In genomic region chr5:176533894-176534611, GRCh38 we compare ENCODE assay signal across 8 cellular contexts. TPM values are rescaled to one million over a fixed set of nuclear protein-coding genes. Genes with fewer than 3 reads are reported as not detected.
DNase-seq lines count a peak whose midpoint lies in the region; ATAC-seq, FAIRE-seq and TF ChIP-seq lines count a peak whose summit lies in the region.

No MANE protein-coding gene starts in this region.

- H3K9me3 ChIP-seq in A549 (no peaks in the 10 kb centered on the region), esophagus muscularis mucosa (no peaks in the 10 kb centered on the region)

- no peak for TF ChIP-seq RAD21 in A549 (conservative IDR thresholded peaks at IDR 0.05 in 1 of 2, IDR thresholded peaks at IDR 0.05 in 1 of 2)

- H3K36me3 ChIP-seq in esophagus muscularis mucosa, result peaks cover 18 to 33% (median 32%) of the 10 kb centered on the region in 4 donors

- H3K4me1 ChIP-seq in A549 (peaks cover 48% of the 10 kb centered on the region), esophagus muscularis mucosa (peaks cover 64 to 79% (median 74%) of the 10 kb centered on the region in 4 donors)

- no peak for TF ChIP-seq EP300 in A549 (IDR thresholded peaks at IDR 0.05)
- TF ChIP-seq EP300 in esophagus muscularis mucosa (IDR thresholded peaks at IDR 0.05), result no peak

- H3K4me2 ChIP-seq in A549, result peak overlapping the region; percentile 97

- TF ChIP-seq POLR2A in A549 (IDR thresholded peaks at IDR 0.05; ENCODE audit: low read length), result no peak
- no peak for TF ChIP-seq POLR2A in esophagus muscularis mucosa (IDR thresholded peaks at IDR 0.05; ENCODE audit: low read depth)

- ATAC-seq in A549, result peak in 1 of 2 experiments; percentile 4; a peak in 2 of 6 replicates

- FAIRE-seq in A549 (lab: Jason Lieb, UNC), result no peak

- peak; percentile 51 to 57 for DNase-seq in A549 (ENCODE audit: low read depth in 1 of 2, low spot score in 1 of 2)
- no peak for DNase-seq in HFF-Myc (ENCODE audit: extremely low read depth, low read depth)
- peak; percentile 49 for DNase-seq in activated CD4-positive, alpha-beta T cell treated with anti-CD3 and anti-CD28 coated beads, Interleukin-2, amount 50 U/mL, for 1 hour
- no peak for DNase-seq in esophagus muscularis mucosa (ENCODE audit: extremely low spot score)
- peak; percentile 36 for DNase-seq in renal cortical epithelial cell (ENCODE audit: low read depth)
- DNase-seq in HUDEP-2 (lab: John Stamatoyannopoulos, UW; ENCODE audit: unreplicated experiment in 76 of 76), result no peak
- no peak for DNase-seq in middle frontal gyrus (ENCODE audit: extremely low spot score, low spot score)
- DNase-seq in HCEC 1CT, result no peak

- 22% methylated on average over 10 of the region's 10 CpGs for WGBS in A549 (ENCODE audit: missing lambda C conversion rate)
- 21% methylated on average over 4 of the region's 10 CpGs for WGBS in esophagus muscularis mucosa

- CTCF ChIA-PET in A549 (lab: Yijun Ruan, JAX), result interaction anchor here (0.8 to 6.2 kb wide), 7 partner anchors 9 to 127 kb away, joined by 3 to 37 read pairs (median 5); partner anchors contain the start of genes CLTB and FAF2

- H3K27me3 ChIP-seq in esophagus muscularis mucosa, result no peaks in the 10 kb centered on the region

- TF ChIP-seq CTCF in A549 (IDR thresholded peaks at IDR 0.05) (no peak), HFF-Myc (IDR thresholded peaks at IDR 0.05; ENCODE audit: low read depth, low read length, missing control alignments) (no peak), esophagus muscularis mucosa (IDR thresholded peaks at IDR 0.05) (no peak)

- no peak overlapping the region for H3K4me3 ChIP-seq in A549
- H3K4me3 ChIP-seq in HFF-Myc (replicated peaks; ENCODE audit: low read depth, low read length), result peak overlapping the region; percentile 95
- peak overlapping the region in 3 of 4 donors; percentile 22 to 94 (median 36) for H3K4me3 ChIP-seq in esophagus muscularis mucosa

- H3K27ac ChIP-seq in A549, result peak overlapping the region; percentile 16 to 95; a peak in 3 of 6 replicates
- H3K27ac ChIP-seq in esophagus muscularis mucosa (replicated peaks in 1 of 4), result peak overlapping the region; percentile 94 to 100 (median 98)

- intact Hi-C loops in esophagus muscularis mucosa (cut with DNase I), result no loop called here

- POLR2A ChIA-PET in A549 (lab: Yijun Ruan, JAX), result interaction anchor here (0.7 kb wide), 1 partner anchor 15 kb away, joined by 3 read pairs; no protein-coding TSS in a partner anchor

TF ChIP-seq in A549, 52 proteins besides CTCF, POLR2A, EP300 and RAD21:
- TF ChIP-seq CEBPB (IDR thresholded peaks at IDR 0.05) (0 out of 4 replicates have a peak, but pooled peaks of 1 of the 2 experiments have one; percentile 6), ZNF302 (CRISPR knock-in tag; IDR thresholded peaks at IDR 0.05) (no peak), EHMT2 (IDR thresholded peaks at IDR 0.05; ENCODE audit: low read depth) (no peak), CHD2 (IDR thresholded peaks at IDR 0.05; ENCODE audit: low read length, partially characterized antibody) (no peak), NPAS2 (CRISPR knock-in tag; IDR thresholded peaks at IDR 0.05; ENCODE audit: borderline replicate concordance) (no peak), REST (IDR thresholded peaks at IDR 0.05) (no peak)
TF ChIP-seq in A549: peak in this region for 1.

RNA-seq across cellular contexts. Expression of gene RNF44, which starts 3.1 kb away (rescaled TPM):
- polyA plus RNA-seq in A549 (2011; rRNA removed) (9.2 and 9.9 TPM in 2 replicates), A549 (2017; fragmentation: RNase III; extraction: RNeasy Plus Mini Kit Qiagen cat#74134 plus additional on column Dnase treatment) (30.4 to 35.8 TPM (median 32.7 TPM) in 3 replicates)
- 26.5 and 39.3 TPM in 2 replicates for polyA plus RNA-seq in A549 (2012; cell fraction: cytosol; rRNA removed)
- polyA plus RNA-seq in A549 (2012; cell fraction: nucleus; rRNA removed), result 125 and 153 TPM in 2 replicates
- polyA minus RNA-seq in A549 (2011; rRNA and poly(A)+ RNA removed), result 6.4 and 10.0 TPM in 2 replicates
- total RNA-seq in esophagus muscularis mucosa (10 to 100 TPM; 11.3 to 22.2 (median 18.7) TPM), renal cortical epithelial cell (2.3 and 13.6 TPM in 2 replicates)

RNA-seq across cellular contexts. Expression of gene CDHR2, which starts 15.1 kb away (rescaled TPM):
- 0.08 and 0.09 TPM in 2 replicates for polyA plus RNA-seq in A549 (2011; rRNA removed)
- polyA plus RNA-seq in A549 (2012; cell fraction: cytosol; rRNA removed), result 0.01 TPM in 1 of 2 replicates, not detected in the other
- 0.10 and 0.38 TPM in 2 replicates for polyA plus RNA-seq in A549 (2012; cell fraction: nucleus; rRNA removed)
- polyA plus RNA-seq in A549 (2017; fragmentation: RNase III; extraction: RNeasy Plus Mini Kit Qiagen cat#74134 plus additional on column Dnase treatment), result not detected in 3 replicates
- 0.10 and 0.12 TPM in 2 replicates for polyA minus RNA-seq in A549 (2011; rRNA and poly(A)+ RNA removed)
- total RNA-seq in esophagus muscularis mucosa, result under 1 TPM in 1 of 4 donors, not detected in 3; 0.92 TPM
- total RNA-seq in renal cortical epithelial cell, result not detected in 2 replicates

Comparison
In these comparisons a context has a peak if more than half of its experiments do, and no peak if none do; other contexts are left out.
1. DNase-seq: peak in A549 (2 of 2), activated CD4-positive, alpha-beta T cell treated with anti-CD3 and anti-CD28 coated beads, Interleukin-2, amount 50 U/mL, for 1 hour (single experiment) and renal cortical epithelial cell (single experiment); none in HFF-Myc (single experiment), esophagus muscularis mucosa (single experiment), HUDEP-2 (0 of 76), middle frontal gyrus (single experiment) and HCEC 1CT (single experiment).